Comparison of ENCODE assay signal across 25 cellular contexts in genomic region chr12:85310025-85310424, GRCh38. TPM values are rescaled to one million over a fixed set of nuclear protein-coding genes. Genes with fewer than 3 reads are reported as not detected.
"Had no signal": no experiment of that assay in that cellular context is flagged by ENCODE, and none has a peak within 500 bp of the region (broad histone marks: within the 10 kb centered on the region; RNA-seq: fewer than 3 reads in every experiment).

No MANE protein-coding gene starts in this region.

- ATAC-seq: effector memory CD8-positive, alpha-beta T cell; esophagus mucosa; left cardiac atrium; stimulated activated naive B cell treated with anti-CD40 and anti-IgM and Interleukin-4, amounts not matched to agents 10 μg/mL and 1 μg/mL and 100 μg/mL, for 72 hours had no signal

- H3K4me2 ChIP-seq: neural progenitor cell had no signal

- H3K4me1 ChIP-seq: colonic mucosa, transverse colon had no signal

- H3K36me3 ChIP-seq: colonic mucosa, neural progenitor cell, transverse colon had no signal

- H2AFZ ChIP-seq: neural progenitor cell had no signal

- H3K4me3 ChIP-seq: colonic mucosa, dorsolateral prefrontal cortex, neural progenitor cell, transverse colon had no signal

- H3K27me3 ChIP-seq: colonic mucosa, neural progenitor cell had no signal

- H3K9me3 ChIP-seq: colonic mucosa, transverse colon had no signal

- H3K27ac ChIP-seq: colonic mucosa, dorsolateral prefrontal cortex, neural progenitor cell, transverse colon had no signal

- DNase-seq: activated CD4-positive, alpha-beta memory T cell treated with anti-CD3 and anti-CD28 coated beads for 36 hours; activated CD4-positive, alpha-beta T cell treated with anti-CD3 and anti-CD28 coated beads for 48 hours; activated CD4-positive, CD25-positive, alpha-beta regulatory T cell; activated naive CD4-positive, alpha-beta T cell treated with anti-CD3 and anti-CD28 coated beads, Interleukin-2, amount 10 ng/mL, durations not matched to agents 7 days and 5 days; activated T-cell treated with anti-CD3 and anti-CD28 coated beads, Interleukin-2, amount 50 U/mL, for 48 hours; amygdala; colonic mucosa; dorsolateral prefrontal cortex; effector memory CD8-positive, alpha-beta T cell; foreskin melanocyte; islet precursor cell; left cardiac atrium; naive B cell; posterior cingulate gyrus; retina; stimulated activated CD4-positive, alpha-beta T cell treated with anti-CD3 and anti-CD28 coated beads, Interleukin-2, amount 100 ng/mL, for 48 hours; stimulated activated CD8-positive, alpha-beta memory T cell treated with anti-CD3 and anti-CD28 coated beads, Interleukin-4, amount 100 ng/mL, for 48 hours; stimulated activated naive B cell treated with anti-CD40 and anti-IgM and Interleukin-4, amounts not matched to agents 10 μg/mL and 1 μg/mL and 100 μg/mL, for 72 hours; T1000; transverse colon had no signal

- H3K9ac ChIP-seq: neural progenitor cell had no signal

RNA-seq across cellular contexts. Expression of gene ALX1, which starts 30.0 kb away (rescaled TPM):
- total RNA-seq: activated CD4-positive, alpha-beta memory T cell treated with anti-CD3 and anti-CD28 coated beads for 36 hours; colonic mucosa; esophagus mucosa; left cardiac atrium; mucosa of gallbladder; omental fat pad; temporal lobe; transverse colon had no signal
